17 cellular contexts compared by ENCODE assay signal in the genomic region with DNA sequence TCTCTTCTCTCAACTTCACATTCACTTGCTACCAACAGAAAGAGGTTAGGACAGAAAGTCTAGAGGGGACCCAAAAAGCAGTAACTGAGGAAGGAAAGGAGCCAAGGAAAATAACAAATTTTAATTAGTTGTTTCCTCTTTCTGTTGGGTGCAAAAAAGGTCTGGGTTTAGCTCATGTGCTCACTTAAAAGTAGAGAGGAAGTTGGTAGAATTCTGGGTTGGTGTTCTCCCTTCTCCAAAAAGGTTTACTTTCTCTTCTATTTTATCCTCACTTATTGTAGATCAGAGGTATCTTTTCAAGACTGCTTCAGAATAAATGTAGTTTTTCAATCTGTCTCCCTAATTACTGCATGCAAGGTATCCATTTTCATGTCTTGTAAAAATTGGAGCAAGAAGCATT.
"Had no signal": no experiment of that assay in that cellular context is flagged by ENCODE, and none has a peak within 500 bp of the region (broad histone marks: within the 10 kb centered on the region; RNA-seq: fewer than 3 reads in every experiment).

No MANE protein-coding gene starts in this region.

- H3K4me3 Mint-ChIP-seq: activated CD4-positive, alpha-beta memory T cell treated with anti-CD3 and anti-CD28 coated beads, Interleukin-2, amount 10 ng/mL, durations not matched to agents 7 days and 5 days; activated CD4-positive, alpha-beta T cell treated with anti-CD3 and anti-CD28 coated beads for 36 hours; activated naive CD4-positive, alpha-beta T cell treated with anti-CD3 and anti-CD28 coated beads, Interleukin-2, amount 10 ng/mL, durations not matched to agents 7 days and 5 days had no signal

- ATAC-seq: activated CD4-positive, alpha-beta T cell treated with anti-CD3 and anti-CD28 coated beads for 36 hours; body of pancreas had no signal

- H3K4me3 ChIP-seq: body of pancreas, coronary artery, hepatocyte, sigmoid colon, stomach, thoracic aorta had no signal

- H3K27ac Mint-ChIP-seq: activated CD4-positive, alpha-beta memory T cell treated with anti-CD3 and anti-CD28 coated beads, Interleukin-2, amount 10 ng/mL, durations not matched to agents 7 days and 5 days; activated CD4-positive, alpha-beta T cell treated with anti-CD3 and anti-CD28 coated beads for 36 hours; activated naive CD4-positive, alpha-beta T cell treated with anti-CD3 and anti-CD28 coated beads, Interleukin-2, amount 10 ng/mL, durations not matched to agents 7 days and 5 days had no signal

- H3K4me1 Mint-ChIP-seq: activated CD4-positive, alpha-beta T cell treated with anti-CD3 and anti-CD28 coated beads for 36 hours had no signal

- DNase-seq: activated CD4-positive, alpha-beta memory T cell treated with anti-CD3 and anti-CD28 coated beads, Interleukin-2, amount 10 ng/mL, durations not matched to agents 7 days and 5 days; activated CD4-positive, alpha-beta T cell treated with anti-CD3 and anti-CD28 coated beads for 36 hours; activated naive CD4-positive, alpha-beta T cell treated with anti-CD3 and anti-CD28 coated beads, Interleukin-2, amount 10 ng/mL, durations not matched to agents 7 days and 5 days; amniotic stem cell; body of pancreas; central memory CD4-positive, alpha-beta T cell; effector memory CD4-positive, alpha-beta T cell; sigmoid colon; stimulated activated CD4-positive, alpha-beta T cell treated with anti-CD3 and anti-CD28 coated beads, Interleukin-12 subunit alpha, Interleukin-12 subunit beta, amount 100 ng/mL, for 4 hours; stimulated activated CD4-positive, alpha-beta T cell treated with anti-CD3 and anti-CD28 coated beads, Interleukin-2, amount 100 ng/mL, for 48 hours; stomach; T-helper 9 cell had no signal

- H3K9me3 Mint-ChIP-seq: activated CD4-positive, alpha-beta memory T cell treated with anti-CD3 and anti-CD28 coated beads, Interleukin-2, amount 10 ng/mL, durations not matched to agents 7 days and 5 days; activated naive CD4-positive, alpha-beta T cell treated with anti-CD3 and anti-CD28 coated beads, Interleukin-2, amount 10 ng/mL, durations not matched to agents 7 days and 5 days had no signal

- H3K9me3 ChIP-seq: body of pancreas, sigmoid colon, stomach, thoracic aorta had no signal

- H3K27me3 ChIP-seq: body of pancreas, hepatocyte, sigmoid colon, stomach had no signal

- H3K27ac ChIP-seq: body of pancreas, coronary artery, epithelial cell of prostate, hepatocyte, sigmoid colon, stomach, thoracic aorta, VCaP had no signal

- H3K27me3 Mint-ChIP-seq: activated CD4-positive, alpha-beta memory T cell treated with anti-CD3 and anti-CD28 coated beads, Interleukin-2, amount 10 ng/mL, durations not matched to agents 7 days and 5 days; activated CD4-positive, alpha-beta T cell treated with anti-CD3 and anti-CD28 coated beads for 36 hours; activated naive CD4-positive, alpha-beta T cell treated with anti-CD3 and anti-CD28 coated beads, Interleukin-2, amount 10 ng/mL, durations not matched to agents 7 days and 5 days had no signal

- H3K4me1 ChIP-seq: body of pancreas, sigmoid colon had no signal
